In the genomic region with DNA sequence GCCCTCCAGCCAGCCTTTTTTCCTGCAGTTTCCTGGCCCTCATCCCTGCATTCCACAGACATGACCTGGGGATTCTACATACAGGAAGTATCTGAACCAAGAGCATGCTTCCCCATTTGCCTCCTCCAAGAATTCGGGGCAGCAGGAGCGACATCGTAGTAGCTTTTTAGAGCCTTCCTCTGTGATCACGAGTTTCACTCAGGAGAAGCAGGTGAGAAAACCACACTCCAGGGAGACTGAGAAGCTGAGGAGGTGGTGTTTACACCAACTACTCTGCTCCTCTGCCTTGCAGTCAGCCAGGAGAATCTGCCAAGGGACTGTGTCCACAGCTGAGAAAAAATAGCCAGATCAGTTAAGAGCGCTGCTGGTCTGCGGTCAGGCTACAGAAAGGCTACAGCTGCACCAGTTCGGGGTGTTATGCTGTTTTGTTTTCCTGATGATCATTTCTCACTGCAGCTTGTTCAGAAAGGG, we compare ENCODE assay signal across 14 cellular contexts. TPM values are rescaled to one million over a fixed set of nuclear protein-coding genes. Genes with fewer than 3 reads are reported as not detected.
DNase-seq lines count a peak whose midpoint lies in the region; ATAC-seq and TF ChIP-seq lines count a peak whose summit lies in the region.
"Had no signal": no experiment of that assay in that cellular context is flagged by ENCODE, and none has a peak within 500 bp of the region (broad histone marks: within the 10 kb centered on the region; RNA-seq: fewer than 3 reads in every experiment).

No MANE protein-coding gene starts in this region.

- H3K27ac ChIP-seq in body of pancreas (no peak overlapping the region), temporal lobe (ENCODE audit: low read depth, low read length) (peak overlapping the region; percentile 2)

- H3K4me3 Mint-ChIP-seq in Calu3 (ENCODE audit: low read depth, unreplicated experiment), result no peak overlapping the region
- H3K4me3 Mint-ChIP-seq: activated CD4-positive, alpha-beta T cell treated with anti-CD3 and anti-CD28 coated beads, Interleukin-2, amount 10 ng/mL, durations not matched to agents 7 days and 5 days; memory B cell; stimulated activated naive CD8-positive, alpha-beta T cell treated with anti-CD3 and anti-CD28 coated beads, Interleukin-15, Interleukin-2, amounts not matched to agents 100 ng/mL and 50 ng/mL, for 24 hours had no signal

- H3K36me3 ChIP-seq in body of pancreas (replicated peaks in 1 of 2; ENCODE audit: insufficient read depth in 1 of 2, low read depth in 2 of 2), result no peaks in the 10 kb centered on the region

- ATAC-seq in body of pancreas (peak; percentile 23), HG02852 (IDR thresholded peaks at IDR 0.05; ENCODE audit: unreplicated experiment) (no peak)
- ATAC-seq: activated naive CD4-positive, alpha-beta T cell treated with anti-CD3 and anti-CD28 coated beads, Interleukin-2, amount 50 U/mL, for 72 hours had no signal

- CTCF ChIA-PET in Calu3 (lab: Charles Lee), result interaction anchor here (0.6 kb wide), 1 partner anchor 156 kb away, joined by 4 read pairs; no protein-coding TSS in a partner anchor

- no peak for TF ChIP-seq CTCF in body of pancreas (IDR thresholded peaks at IDR 0.05)
- no peak for TF ChIP-seq CTCF in Calu3 (IDR thresholded peaks at IDR 0.05; ENCODE audit: unreplicated experiment)

- H3K9me3 Mint-ChIP-seq in Calu3 (ENCODE audit: low read depth, unreplicated experiment), result no peaks in the 10 kb centered on the region
- H3K9me3 Mint-ChIP-seq: activated CD4-positive, alpha-beta T cell treated with anti-CD3 and anti-CD28 coated beads, Interleukin-2, amount 10 ng/mL, durations not matched to agents 7 days and 5 days; activated naive CD4-positive, alpha-beta T cell treated with anti-CD3 and anti-CD28 coated beads, Interleukin-2, amount 50 U/mL, for 72 hours; memory B cell; stimulated activated naive CD8-positive, alpha-beta T cell treated with anti-CD3 and anti-CD28 coated beads, Interleukin-15, Interleukin-2, amounts not matched to agents 100 ng/mL and 50 ng/mL, for 24 hours had no signal

- H3K9me3 ChIP-seq in body of pancreas, result no peaks in the 10 kb centered on the region

- BruUV-seq in Calu3 (replicated peaks; lab: Mats Ljungman, UMichigan), result no TSS peak

- H3K4me3 ChIP-seq in body of pancreas, result no peak overlapping the region

- peaks cover 16% of the 10 kb centered on the region for H3K27me3 Mint-ChIP-seq in Calu3 (ENCODE audit: unreplicated experiment)

- no peak for TF ChIP-seq POLR2A in body of pancreas (IDR thresholded peaks at IDR 0.05)

- no peaks in the 10 kb centered on the region for H3K4me1 Mint-ChIP-seq in Calu3 (ENCODE audit: low read depth, unreplicated experiment)
- H3K4me1 Mint-ChIP-seq: activated CD4-positive, alpha-beta T cell treated with anti-CD3 and anti-CD28 coated beads, Interleukin-2, amount 10 ng/mL, durations not matched to agents 7 days and 5 days; memory B cell had no signal

- no peak overlapping the region for H3K27ac Mint-ChIP-seq in Calu3 (ENCODE audit: unreplicated experiment)
- H3K27ac Mint-ChIP-seq: activated CD4-positive, alpha-beta T cell treated with anti-CD3 and anti-CD28 coated beads, Interleukin-2, amount 10 ng/mL, durations not matched to agents 7 days and 5 days; activated naive CD4-positive, alpha-beta T cell treated with anti-CD3 and anti-CD28 coated beads, Interleukin-2, amount 50 U/mL, for 72 hours; memory B cell; stimulated activated naive CD8-positive, alpha-beta T cell treated with anti-CD3 and anti-CD28 coated beads, Interleukin-15, Interleukin-2, amounts not matched to agents 100 ng/mL and 50 ng/mL, for 24 hours had no signal

- H3K4me1 ChIP-seq in body of pancreas, result peaks cover 9% of the 10 kb centered on the region

- H3K27me3 ChIP-seq in body of pancreas, result no peaks in the 10 kb centered on the region

- no peaks in the 10 kb centered on the region for H3K36me3 Mint-ChIP-seq in Calu3 (ENCODE audit: insufficient read depth, unreplicated experiment)
- H3K36me3 Mint-ChIP-seq: activated naive CD4-positive, alpha-beta T cell treated with anti-CD3 and anti-CD28 coated beads, Interleukin-2, amount 50 U/mL, for 72 hours; memory B cell had no signal

- intact Hi-C loops in body of pancreas (cut with DNase I) (no loop called here), Calu3 (cut with micrococcal nuclease; ENCODE audit: unreplicated experiment) (no loop called here)

- peak; percentile 1 for DNase-seq in HS-27A (ENCODE audit: low read depth)
- DNase-seq in body of pancreas, result no peak
- peak; percentile 56 for DNase-seq in inferior parietal cortex (ENCODE audit: extremely low spot score)
- no peak for DNase-seq in stimulated activated naive CD4-positive, alpha-beta T cell treated with Interleukin-2 at 50 U/mL for 16 hours (lab: John Stamatoyannopoulos, UW)
- DNase-seq in SHP77 treated with DMSO at 0.1 percent for 48 hours (lab: John Stamatoyannopoulos, UW), result no peak
- DNase-seq in Calu3, result no peak
- DNase-seq: activated CD4-positive, alpha-beta T cell treated with anti-CD3 and anti-CD28 coated beads, Interleukin-2, amount 10 ng/mL, durations not matched to agents 7 days and 5 days; NCI-H187 treated with DMSO at 0.1 percent for 48 hours; stimulated activated CD4-positive, alpha-beta T cell treated with anti-CD3 and anti-CD28 coated beads, Interleukin-12 subunit alpha, Interleukin-12 subunit beta, amount 100 ng/mL, for 4 hours had no signal

- 35 to 47% methylated on average over 7 of the region's 7 CpGs for WGBS in body of pancreas, 2 donors

RNA-seq across cellular contexts. Expression of a gene that starts 54.1 kb away (rescaled TPM):
- total RNA-seq in body of pancreas, result 10 to 100 TPM in 1 of 2 donors, 1 to 10 TPM in 1; 8.3 to 22.7 TPM
- total RNA-seq in temporal lobe, result 38.8 TPM
- total RNA-seq in Calu3 (2022), result 2.4 and 3.2 TPM in 2 replicates

Comparison
In these comparisons a context has a peak if more than half of its experiments do, and no peak if none do; other contexts are left out.
1. DNase-seq: peak in HS-27A (single experiment) and inferior parietal cortex (single experiment); none in body of pancreas (0 of 4), stimulated activated naive CD4-positive, alpha-beta T cell treated with Interleukin-2 at 50 U/mL for 16 hours (single experiment), SHP77 treated with DMSO at 0.1 percent for 48 hours (single experiment) and Calu3 (single experiment).